Comparison of ENCODE assay signal across 18 cellular contexts in the genomic region with DNA sequence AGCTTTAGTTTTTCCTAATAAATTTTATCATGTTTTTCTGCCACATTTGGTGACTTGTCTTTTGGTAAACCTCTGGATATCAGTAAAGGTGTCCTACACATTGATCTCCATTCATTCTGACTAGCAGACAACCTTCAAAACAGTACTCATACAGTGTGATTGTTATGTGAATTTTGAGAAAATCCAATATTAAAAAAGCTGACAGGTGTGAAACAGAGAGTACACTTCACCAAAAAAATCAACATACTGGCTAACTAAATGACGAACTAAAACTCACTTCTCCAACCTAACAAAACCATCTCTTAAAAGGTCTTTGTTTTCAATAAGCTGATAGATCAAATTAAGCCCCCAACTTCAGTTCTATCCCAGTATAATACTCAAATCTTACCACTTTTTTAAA. TPM values are rescaled to one million over a fixed set of nuclear protein-coding genes. Genes with fewer than 3 reads are reported as not detected.
DNase-seq lines count a peak whose midpoint lies in the region; ATAC-seq and TF ChIP-seq lines count a peak whose summit lies in the region.
"Had no signal": no experiment of that assay in that cellular context is flagged by ENCODE, and none has a peak within 500 bp of the region (broad histone marks: within the 10 kb centered on the region; RNA-seq: fewer than 3 reads in every experiment).

No MANE protein-coding gene starts in this region.

- H3K9ac ChIP-seq in HCT116 (ENCODE audit: low read length): peak overlapping the region; percentile 50
- H3K9ac ChIP-seq: GM23248 had no signal

- H3K27me3 ChIP-seq in HCT116 (ENCODE audit: insufficient read depth, low read length): no peaks in the 10 kb centered on the region
- H3K27me3 ChIP-seq: adrenal gland, Peyer's patch, transverse colon had no signal

- H3K79me2 ChIP-seq in HCT116 (ENCODE audit: insufficient read depth, low read length): peaks cover 33% of the 10 kb centered on the region

- peak overlapping the region; percentile 94 for H3K27ac ChIP-seq in 22Rv1
- no peak overlapping the region for H3K27ac ChIP-seq in HCT116 (ENCODE audit: low read depth, low read length)
- H3K27ac ChIP-seq: GM23248, Peyer's patch, transverse colon had no signal

- no peak overlapping the region for H2AFZ ChIP-seq in HCT116 (ENCODE audit: low read depth, low read length, poor library complexity, severe bottlenecking)

- POLR2A ChIA-PET in HCT116 (lab: Charles Lee): interaction anchor here (2.2 kb wide), 1 partner anchor 9 kb away, joined by 16 read pairs; no protein-coding TSS in a partner anchor
- POLR2A ChIA-PET in MCF 10A (lab: Yijun Ruan, JAX): interaction anchor here (0.8 to 3.4 kb wide), 8 partner anchors 9 to 1131 kb away, joined by 3 to 44 read pairs (median 5); a partner anchor contains a TSS

- H3K9me3 ChIP-seq in HCT116 (ENCODE audit: control insufficient read depth in 1 of 2, insufficient read depth in 1 of 2, low read depth in 1 of 2, low read length in 2 of 2): no peaks in the 10 kb centered on the region
- H3K9me3 ChIP-seq: adrenal gland, Peyer's patch, transverse colon had no signal

- intact Hi-C loops in HCT116 (cut with micrococcal nuclease) (no loop called here), MCF 10A (cut with micrococcal nuclease) (no loop called here)

- no peak for ATAC-seq in HCT116
- no peak for ATAC-seq in memory B cell (ENCODE audit: low read depth)
- ATAC-seq: T-cell had no signal

- no peak for TF ChIP-seq CTCF in 22Rv1 (IDR thresholded peaks at IDR 0.05)
- no peak for TF ChIP-seq CTCF in HCT116 (IDR thresholded peaks at IDR 0.05 in 2 of 3, conservative IDR thresholded peaks at IDR 0.05 in 1 of 3; ENCODE audit: borderline replicate concordance in 1 of 3, insufficient read depth in 1 of 3, low read depth in 2 of 3, low read length in 2 of 3)
- TF ChIP-seq CTCF in MCF 10A (IDR thresholded peaks at IDR 0.05; ENCODE audit: unreplicated experiment): no peak

- H3K4me1 Mint-ChIP-seq in MCF 10A (ENCODE audit: insufficient read depth, unreplicated experiment): peaks cover 19% of the 10 kb centered on the region
- peaks cover 8% of the 10 kb centered on the region for H3K4me1 Mint-ChIP-seq in memory B cell

- RAD21 ChIA-PET in HCT116 (lab: Charles Lee; ENCODE audit: low non-redundant PET in 1 of 2, low total read pairs in 2 of 2, uncharacterized antibody in 2 of 2, unreplicated experiment in 2 of 2): no interaction called here

- H3K27me3 Mint-ChIP-seq in MCF 10A (ENCODE audit: insufficient read depth, unreplicated experiment) (no peaks in the 10 kb centered on the region), memory B cell (no peaks in the 10 kb centered on the region)

- H3K4me2 ChIP-seq in HCT116 (ENCODE audit: low read length): peak overlapping the region; percentile 91

- TF ChIP-seq RAD21 in HCT116 (IDR thresholded peaks at IDR 0.05; ENCODE audit: low read depth): no peak

- H3K36me3 ChIP-seq in HCT116 (ENCODE audit: control insufficient read depth in 1 of 2, insufficient read depth in 2 of 2, low read length in 2 of 2): no peaks in the 10 kb centered on the region
- H3K36me3 ChIP-seq: adrenal gland, Peyer's patch, transverse colon had no signal

- H3K4me3 Mint-ChIP-seq in MCF 10A (ENCODE audit: unreplicated experiment) (peak overlapping the region; percentile 97), memory B cell (peak overlapping the region; percentile 22)

- peak overlapping the region; percentile 40 to 82 for H3K4me3 ChIP-seq in HCT116 (replicated peaks in 1 of 2; ENCODE audit: low read depth in 1 of 2, low read length in 2 of 2)
- H3K4me3 ChIP-seq: GM23248 had no signal

- H3K36me3 Mint-ChIP-seq in MCF 10A (ENCODE audit: insufficient read depth, unreplicated experiment) (no peaks in the 10 kb centered on the region), memory B cell (peaks cover 2% of the 10 kb centered on the region)
- H3K36me3 Mint-ChIP-seq: T-cell had no signal

- CTCF ChIA-PET in HCT116 (lab: Charles Lee) (no interaction called here), MCF 10A (lab: Yijun Ruan, JAX) (interaction anchor here (0.6 to 2.0 kb wide), 3 partner anchors 9 to 22 kb away, joined by 3 to 7 read pairs (median 4); no protein-coding TSS in a partner anchor)

- H4K20me1 ChIP-seq in HCT116 (ENCODE audit: insufficient read depth): no peaks in the 10 kb centered on the region

- H3K9me3 Mint-ChIP-seq in MCF 10A (ENCODE audit: unreplicated experiment): no peaks in the 10 kb centered on the region
- no peaks in the 10 kb centered on the region for H3K9me3 Mint-ChIP-seq in memory B cell
- H3K9me3 Mint-ChIP-seq: T-cell had no signal

- no TSS peak for BruUV-seq in HCT116 (replicated peaks; lab: Mats Ljungman, UMichigan)
- no TSS peak for BruUV-seq in MCF 10A (replicated peaks; lab: Mats Ljungman, UMichigan)

- peaks cover 4 to 33% of the 10 kb centered on the region in 2 experiments; a peak in 3 of 4 replicates for H3K4me1 ChIP-seq in HCT116 (ENCODE audit: control insufficient read depth in 1 of 2, insufficient read depth in 2 of 2, low read length in 2 of 2)

- no peaks in the 10 kb centered on the region for H3K9me2 ChIP-seq in HCT116 (ENCODE audit: insufficient read depth)

- no peak for DNase-seq in HCT116 (ENCODE audit: low read depth, low spot score)
- no peak for DNase-seq in MCF 10A (ENCODE audit: unreplicated experiment)
- DNase-seq in memory B cell (ENCODE audit: low spot score in 2 of 2): no peak
- DNase-seq in NCI-H345 treated with DMSO at 0.1 percent for 48 hours (lab: John Stamatoyannopoulos, UW; ENCODE audit: unreplicated experiment): no peak
- no peak for DNase-seq in NAMALWA (ENCODE audit: low spot score)
- DNase-seq in mucosa of gallbladder (ENCODE audit: low spot score): no peak
- DNase-seq in AML-193 (lab: John Stamatoyannopoulos, UW): no peak
- DNase-seq: activated CD4-positive, alpha-beta T cell treated with anti-CD3 and anti-CD28 coated beads for 1 hour; activated T-cell treated with anti-CD3 and anti-CD28 coated beads, Interleukin-2, amount 50 U/mL, for 1 hour; DMS153; GM23248; kidney; NCI-H2081 treated with DMSO at 0.1 percent for 48 hours; Peyer's patch; T-cell; transverse colon had no signal

- TF ChIP-seq POLR2A in HCT116 (IDR thresholded peaks at IDR 0.05; ENCODE audit: borderline replicate concordance, extremely low read depth, insufficient read depth, insufficient read length): no peak

- H3K27ac Mint-ChIP-seq in MCF 10A (ENCODE audit: low read depth, unreplicated experiment) (peak overlapping the region; percentile 8), memory B cell (peak overlapping the region; percentile 69)
- H3K27ac Mint-ChIP-seq: T-cell had no signal

TF ChIP-seq in HCT116, 20 proteins besides CTCF, POLR2A, EP300 and RAD21 (continues in another document):
- TF ChIP-seq ZNF274 (IDR thresholded peaks at IDR 0.05; ENCODE audit: low read depth, low read length) (no peak), ZFX (IDR thresholded peaks at IDR 0.05) (no peak), POLR2AphosphoS5 (IDR thresholded peaks at IDR 0.05; ENCODE audit: low read depth, low read length) (no peak), ELF1 (IDR thresholded peaks at IDR 0.05; ENCODE audit: borderline replicate concordance, low read depth) (no peak), JUND (IDR thresholded peaks at IDR 0.05) (no peak), EZH2 (IDR thresholded peaks at IDR 0.05) (no peak), SRF (IDR thresholded peaks at IDR 0.05; ENCODE audit: low read depth) (no peak), YY1 (IDR thresholded peaks at IDR 0.05; ENCODE audit: extremely low read depth, insufficient replicate concordance, low read depth, low read length) (no peak), CBX3 (IDR thresholded peaks at IDR 0.05; ENCODE audit: low read depth) (no peak), EZH2phosphoT487 (IDR thresholded peaks at IDR 0.05; ENCODE audit: borderline replicate concordance) (no peak)
- TF ChIP-seq, protein P1, sequence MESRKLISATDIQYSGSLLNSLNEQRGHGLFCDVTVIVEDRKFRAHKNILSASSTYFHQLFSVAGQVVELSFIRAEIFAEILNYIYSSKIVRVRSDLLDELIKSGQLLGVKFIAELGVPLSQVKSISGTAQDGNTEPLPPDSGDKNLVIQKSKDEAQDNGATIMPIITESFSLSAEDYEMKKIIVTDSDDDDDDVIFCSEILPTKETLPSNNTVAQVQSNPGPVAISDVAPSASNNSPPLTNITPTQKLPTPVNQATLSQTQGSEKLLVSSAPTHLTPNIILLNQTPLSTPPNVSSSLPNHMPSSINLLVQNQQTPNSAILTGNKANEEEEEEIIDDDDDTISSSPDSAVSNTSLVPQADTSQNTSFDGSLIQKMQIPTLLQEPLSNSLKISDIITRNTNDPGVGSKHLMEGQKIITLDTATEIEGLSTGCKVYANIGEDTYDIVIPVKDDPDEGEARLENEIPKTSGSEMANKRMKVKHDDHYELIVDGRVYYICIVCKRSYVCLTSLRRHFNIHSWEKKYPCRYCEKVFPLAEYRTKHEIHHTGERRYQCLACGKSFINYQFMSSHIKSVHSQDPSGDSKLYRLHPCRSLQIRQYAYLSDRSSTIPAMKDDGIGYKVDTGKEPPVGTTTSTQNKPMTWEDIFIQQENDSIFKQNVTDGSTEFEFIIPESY (IDR thresholded peaks at IDR 0.05; ENCODE audit: extremely low read depth, insufficient replicate concordance, low read length): no peak
- TF ChIP-seq, protein P2, sequence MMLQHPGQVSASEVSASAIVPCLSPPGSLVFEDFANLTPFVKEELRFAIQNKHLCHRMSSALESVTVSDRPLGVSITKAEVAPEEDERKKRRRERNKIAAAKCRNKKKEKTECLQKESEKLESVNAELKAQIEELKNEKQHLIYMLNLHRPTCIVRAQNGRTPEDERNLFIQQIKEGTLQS (IDR thresholded peaks at IDR 0.05): no peak

RNA-seq across cellular contexts. Expression of a gene that starts 1.5 kb away (rescaled TPM):
- total RNA-seq in HCT116 (2021; ENCODE audit: unreplicated experiment) (19.8 TPM), MCF 10A (2022) (7.2 and 7.4 TPM in 2 replicates), mucosa of gallbladder (22.5 TPM)
- 6.0 and 9.6 TPM in 2 replicates for polyA plus RNA-seq in HCT116 (2012)
